ENCODE assay signal across 16 cellular contexts in genomic region chr2:56231361-56231760, GRCh38. TPM values are rescaled to one million over a fixed set of nuclear protein-coding genes. Genes with fewer than 3 reads are reported as not detected.
DNase-seq lines count a peak whose midpoint lies in the region; ATAC-seq and TF ChIP-seq lines count a peak whose summit lies in the region.
"Had no signal": no experiment of that assay in that cellular context is flagged by ENCODE, and none has a peak within 500 bp of the region (broad histone marks: within the 10 kb centered on the region; RNA-seq: fewer than 3 reads in every experiment).

No MANE protein-coding gene starts in this region.

- H3K4me2 ChIP-seq in skeletal muscle satellite cell (ENCODE audit: low read length) = peak overlapping the region; percentile 17
- H3K4me2 ChIP-seq: GM23338, KMS-11 had no signal

- no peaks in the 10 kb centered on the region for H3K27me3 Mint-ChIP-seq in activated CD4-positive, alpha-beta memory T cell treated with anti-CD3 and anti-CD28 coated beads for 36 hours

- intact Hi-C loops in Right ventricle myocardium inferior (cut with DNase I) (no loop called here), heart right ventricle (cut with DNase I) (no loop called here)
- intact Hi-C loops in activated CD4-positive, alpha-beta memory T cell treated with anti-CD3 and anti-CD28 coated beads for 36 hours (cut with micrococcal nuclease) = no loop called here

- no peak overlapping the region for H3K4me3 Mint-ChIP-seq in activated CD4-positive, alpha-beta memory T cell treated with anti-CD3 and anti-CD28 coated beads for 36 hours
- H3K4me3 Mint-ChIP-seq: CD14-positive monocyte; CD8-positive, alpha-beta T cell; GM23338 had no signal

- H3K36me3 ChIP-seq in skeletal muscle satellite cell (ENCODE audit: insufficient read depth, low read length) (no peaks in the 10 kb centered on the region), heart right ventricle (no peaks in the 10 kb centered on the region)
- H3K36me3 ChIP-seq: BE2C had no signal

- CTCF ChIA-PET in activated CD4-positive, alpha-beta memory T cell treated with anti-CD3 and anti-CD28 coated beads for 36 hours (lab: Charles Lee) = no interaction called here

- ATAC-seq in Right ventricle myocardium inferior (no peak), heart right ventricle (no peak)
- ATAC-seq: CD8-positive, alpha-beta T cell; GM23338 had no signal

- no peaks in the 10 kb centered on the region for H3K36me3 Mint-ChIP-seq in activated CD4-positive, alpha-beta memory T cell treated with anti-CD3 and anti-CD28 coated beads for 36 hours
- H3K36me3 Mint-ChIP-seq: CD14-positive monocyte; CD8-positive, alpha-beta T cell had no signal

- TF ChIP-seq CTCF in 22Rv1 (IDR thresholded peaks at IDR 0.05) (no peak), VCaP (conservative IDR thresholded peaks at IDR 0.05) (no peak), heart right ventricle (IDR thresholded peaks at IDR 0.05) (no peak)

- POLR2A ChIA-PET in activated CD4-positive, alpha-beta memory T cell treated with anti-CD3 and anti-CD28 coated beads for 36 hours (lab: Charles Lee) = no interaction called here

- H3K9me3 Mint-ChIP-seq in activated CD4-positive, alpha-beta memory T cell treated with anti-CD3 and anti-CD28 coated beads for 36 hours = no peaks in the 10 kb centered on the region
- H3K9me3 Mint-ChIP-seq: CD8-positive, alpha-beta T cell; GM23338 had no signal

- no peak overlapping the region for H3K27ac Mint-ChIP-seq in activated CD4-positive, alpha-beta memory T cell treated with anti-CD3 and anti-CD28 coated beads for 36 hours
- H3K27ac Mint-ChIP-seq: CD14-positive monocyte; CD8-positive, alpha-beta T cell; GM23338 had no signal

- H3K4me1 Mint-ChIP-seq in activated CD4-positive, alpha-beta memory T cell treated with anti-CD3 and anti-CD28 coated beads for 36 hours (ENCODE audit: low read depth) = no peaks in the 10 kb centered on the region
- H3K4me1 Mint-ChIP-seq: CD14-positive monocyte had no signal

- peak overlapping the region; percentile 75 for H3K9ac ChIP-seq in skeletal muscle satellite cell (ENCODE audit: low read depth, low read length)
- H3K9ac ChIP-seq: KMS-11 had no signal

- whole genome bisulfite sequencing in heart right ventricle, 2 donors = 92 to 99% methylated on average over 3 of the region's 3 CpGs

- no peak overlapping the region for H3K4me3 ChIP-seq in skeletal muscle satellite cell (ENCODE audit: low read length)
- H3K4me3 ChIP-seq in heart right ventricle = no peak overlapping the region
- H3K4me3 ChIP-seq: GM23338 had no signal

- H3K4me1 ChIP-seq in skeletal muscle satellite cell (ENCODE audit: control insufficient read depth, insufficient read depth, low read length) (peaks cover 72% of the 10 kb centered on the region), heart right ventricle (no peaks in the 10 kb centered on the region)
- H3K4me1 ChIP-seq: BE2C, Caco-2 had no signal

- H3K9me3 ChIP-seq in skeletal muscle satellite cell (replicated peaks; ENCODE audit: low read length) = no peaks in the 10 kb centered on the region
- no peaks in the 10 kb centered on the region for H3K9me3 ChIP-seq in heart right ventricle
- H3K9me3 ChIP-seq: BE2C, Caco-2 had no signal

- DNase-seq in EH (ENCODE audit: low read depth) (peak; percentile 32), Right ventricle myocardium inferior (ENCODE audit: missing footprints) (no peak), heart right ventricle (no peak)
- no peak for DNase-seq in activated CD4-positive, alpha-beta memory T cell treated with anti-CD3 and anti-CD28 coated beads for 36 hours
- DNase-seq: BE2C; Caco-2; CD8-positive, alpha-beta T cell; DND-41; H7 had no signal

- H3K27me3 ChIP-seq in skeletal muscle satellite cell (ENCODE audit: control insufficient read depth, insufficient read depth, low read length) = no peaks in the 10 kb centered on the region
- H3K27me3 ChIP-seq in heart right ventricle = no peaks in the 10 kb centered on the region
- H3K27me3 ChIP-seq: BE2C had no signal

- peak overlapping the region; percentile 76 for H3K27ac ChIP-seq in 22Rv1
- H3K27ac ChIP-seq in VCaP = peak overlapping the region; percentile 63; the same call in 1 of the 2 replicates
- no peak overlapping the region for H3K27ac ChIP-seq in heart right ventricle
- H3K27ac ChIP-seq: KMS-11 had no signal

RNA-seq across cellular contexts. Expression of gene CCDC85A, which starts 47.6 kb away (rescaled TPM):
- 0.76 and 2.0 TPM in 2 replicates for total RNA-seq in skeletal muscle satellite cell (2012; rRNA removed)
- total RNA-seq in Right ventricle myocardium inferior = 5.3 TPM
- total RNA-seq in activated CD4-positive, alpha-beta memory T cell treated with anti-CD3 and anti-CD28 coated beads for 36 hours = not detected
- total RNA-seq in heart right ventricle = 1 to 10 TPM; 2.8 to 8.5 (median 3.6) TPM
- polyA plus RNA-seq in heart right ventricle = 1 to 10 TPM; 1.5 to 2.8 TPM
- total RNA-seq: Caco-2; CD8-positive, alpha-beta T cell had no signal
- polyA plus RNA-seq: AG04450, CD14-positive monocyte had no signal

Comparison
In these comparisons a context has a peak if more than half of its experiments do, and no peak if none do; other contexts are left out.
1. H3K27ac ChIP-seq: peak in 22Rv1 (single experiment) and VCaP (single experiment); none in heart right ventricle (0 of 10).